ENCODE assay signal across 8 cellular contexts in genomic region chr1:31633117-31633516, GRCh38. TPM values are rescaled to one million over a fixed set of nuclear protein-coding genes. Genes with fewer than 3 reads are reported as not detected.
DNase-seq lines count a peak whose midpoint lies in the region; TF ChIP-seq lines count a peak whose summit lies in the region.

No MANE protein-coding gene starts in this region.

- peaks cover 1% of the 10 kb centered on the region for H3K9me3 Mint-ChIP-seq in glutamatergic neuron (ENCODE audit: unreplicated experiment)

- no peaks in the 10 kb centered on the region for H3K36me3 Mint-ChIP-seq in glutamatergic neuron (ENCODE audit: unreplicated experiment)

- H3K27me3 Mint-ChIP-seq in glutamatergic neuron (ENCODE audit: unreplicated experiment) = peaks cover 2% of the 10 kb centered on the region

- peaks cover 8% of the 10 kb centered on the region for H3K4me1 Mint-ChIP-seq in glutamatergic neuron (ENCODE audit: low read depth, unreplicated experiment)

- in situ Hi-C loops in SK-MEL-5 (cut with HindIII; ENCODE audit: low pct_unique_long_range_greater_than_20kb, low sequenced_read_pairs) (no loop called here), G401 (cut with HindIII; ENCODE audit: low sequenced_read_pairs) (no loop called here)

- no peak for TF ChIP-seq CTCF in glutamatergic neuron (IDR thresholded peaks at IDR 0.05; ENCODE audit: partially characterized antibody, unreplicated experiment)

- no peak overlapping the region for H3K4me3 Mint-ChIP-seq in glutamatergic neuron (ENCODE audit: unreplicated experiment)

- H3K27ac Mint-ChIP-seq in glutamatergic neuron (ENCODE audit: unreplicated experiment) = no peak overlapping the region

- peak; percentile 14 for DNase-seq in stimulated activated naive CD4-positive, alpha-beta T cell treated with Interleukin-2 at 50 U/mL for 16 hours (lab: John Stamatoyannopoulos, UW)
- DNase-seq in stimulated activated naive CD4-positive, alpha-beta T cell (lab: John Stamatoyannopoulos, UW) = no peak
- peak; percentile 56 for DNase-seq in SK-MEL-5 (ENCODE audit: low read depth, low spot score)
- peak; percentile 49 for DNase-seq in glutamatergic neuron
- no peak for DNase-seq in G401 (ENCODE audit: low spot score)
- no peak for DNase-seq in DMS114 treated with DMSO at 0.1 percent for 48 hours (lab: John Stamatoyannopoulos, UW; ENCODE audit: unreplicated experiment)
- DNase-seq in nucleus accumbens (lab: John Stamatoyannopoulos, UW) = no peak
- DNase-seq in activated CD8-positive, alpha-beta memory T cell treated with anti-CD3 and anti-CD28 coated beads, Interleukin-2, amount 50 U/mL, for 48 hours = no peak

RNA-seq across cellular contexts. Expression of gene PEF1, which starts 11.6 kb away (rescaled TPM):
- total RNA-seq in SK-MEL-5 (2014; rRNA removed; shearing (Covaris generic)) = 45.7 and 49.4 TPM in 2 replicates
- 52.4 and 65.9 TPM in 2 replicates for polyA plus RNA-seq in SK-MEL-5 (2015; cell fraction: cytosol; rRNA removed)
- polyA plus RNA-seq in SK-MEL-5 (2015; cell fraction: nucleus; rRNA removed) = 20.6 and 35.1 TPM in 2 replicates
- 38.9 TPM for total RNA-seq in glutamatergic neuron (ENCODE audit: unreplicated experiment)
- total RNA-seq in G401 (2014; rRNA removed; shearing (Covaris generic)) = 75.9 and 77.7 TPM in 2 replicates

RNA-seq across cellular contexts. Expression of gene HCRTR1, which starts 15.6 kb away (rescaled TPM):
- total RNA-seq in SK-MEL-5 (2014; rRNA removed; shearing (Covaris generic)) = not detected in 2 replicates
- not detected in 2 replicates for polyA plus RNA-seq in SK-MEL-5 (2015; cell fraction: cytosol; rRNA removed)
- not detected in 2 replicates for polyA plus RNA-seq in SK-MEL-5 (2015; cell fraction: nucleus; rRNA removed)
- not detected for total RNA-seq in glutamatergic neuron (ENCODE audit: unreplicated experiment)
- total RNA-seq in G401 (2014; rRNA removed; shearing (Covaris generic)) = 2.0 and 4.2 TPM in 2 replicates

RNA-seq across cellular contexts. Expression of gene TINAGL1, which starts 56.8 kb away (rescaled TPM):
- 0.13 TPM in 1 of 2 replicates, not detected in the other for total RNA-seq in SK-MEL-5 (2014; rRNA removed; shearing (Covaris generic))
- polyA plus RNA-seq in SK-MEL-5 (2015; cell fraction: cytosol; rRNA removed) = 0.37 and 0.65 TPM in 2 replicates
- polyA plus RNA-seq in SK-MEL-5 (2015; cell fraction: nucleus; rRNA removed) = 0.09 TPM in 1 of 2 replicates, not detected in the other
- not detected for total RNA-seq in glutamatergic neuron (ENCODE audit: unreplicated experiment)
- 61.7 and 64.3 TPM in 2 replicates for total RNA-seq in G401 (2014; rRNA removed; shearing (Covaris generic))

Comparison
In these comparisons a context has a peak if more than half of its experiments do, and no peak if none do; other contexts are left out.
1. DNase-seq: peak in stimulated activated naive CD4-positive, alpha-beta T cell treated with Interleukin-2 at 50 U/mL for 16 hours (single experiment), SK-MEL-5 (single experiment) and glutamatergic neuron (single experiment); none in stimulated activated naive CD4-positive, alpha-beta T cell (0 of 6), G401 (single experiment), DMS114 treated with DMSO at 0.1 percent for 48 hours (single experiment), nucleus accumbens (0 of 56) and activated CD8-positive, alpha-beta memory T cell treated with anti-CD3 and anti-CD28 coated beads, Interleukin-2, amount 50 U/mL, for 48 hours (single experiment).
2. RNA of gene TINAGL1, which starts 56.8 kb away (total RNA-seq): 61.7 to 64.3 TPM in G401; not detected in glutamatergic neuron (single experiment) and 0.13 TPM in SK-MEL-5; every median in the first group is over 10 times any median in the second.